ENCODE assay signal across 9 cellular contexts in genomic region chr18:10519366-10519765, GRCh38. TPM values are rescaled to one million over a fixed set of nuclear protein-coding genes. Genes with fewer than 3 reads are reported as not detected.
DNase-seq lines count a peak whose midpoint lies in the region; ATAC-seq and TF ChIP-seq lines count a peak whose summit lies in the region.
"Had no signal": no experiment of that assay in that cellular context is flagged by ENCODE, and none has a peak within 500 bp of the region (broad histone marks: within the 10 kb centered on the region; RNA-seq: fewer than 3 reads in every experiment).

No MANE protein-coding gene starts in this region.

- DNase-seq in globus pallidus (ENCODE audit: low spot score) (peak; percentile 15), NCI-H524 (lab: John Stamatoyannopoulos, UW) (no peak), HAP-1 (ENCODE audit: low spot score in 2 of 2) (no peak), aorta (no peak)

- no peak overlapping the region for H3K4me3 ChIP-seq in BLaER1
- H3K4me3 ChIP-seq in skeletal muscle satellite cell (ENCODE audit: low read length), result no peak overlapping the region
- no peak overlapping the region for H3K4me3 ChIP-seq in HAP-1
- no peak overlapping the region for H3K4me3 ChIP-seq in aorta (ENCODE audit: low read length in 2 of 2)

- in situ Hi-C loops in HAP-1 (cut with MboI; ENCODE audit: low sequenced_read_pairs), result no loop called here

- H3K27me3 ChIP-seq in BLaER1 (no peaks in the 10 kb centered on the region), skeletal muscle satellite cell (ENCODE audit: control insufficient read depth, insufficient read depth, low read length) (peaks cover 47% of the 10 kb centered on the region), HAP-1 (ENCODE audit: low read depth) (0 out of 2 replicates have a peak, but pooled peaks cover 14% of the 10 kb centered on the region), aorta (ENCODE audit: control insufficient read depth in 1 of 2, insufficient read depth in 2 of 2, low read length in 1 of 2) (no peaks in the 10 kb centered on the region)
- H3K27me3 ChIP-seq: ascending aorta had no signal

- H3K27ac ChIP-seq in BLaER1 (peak overlapping the region; percentile 33), VCaP (peak overlapping the region; percentile 50), aorta (ENCODE audit: low read depth in 1 of 2, low read length in 2 of 2) (peak overlapping the region in 1 of 2 donors; percentile 30)

- H4K20me1 ChIP-seq in BLaER1, result no peaks in the 10 kb centered on the region

- WGBS in aorta, 2 donors, result 49 to 55% methylated on average over 2 of the region's 2 CpGs

- H3K36me3 ChIP-seq in BLaER1 (no peaks in the 10 kb centered on the region), skeletal muscle satellite cell (ENCODE audit: insufficient read depth, low read length) (no peaks in the 10 kb centered on the region), HAP-1 (replicated peaks) (no peaks in the 10 kb centered on the region), aorta (ENCODE audit: control insufficient read depth in 1 of 2, insufficient read depth in 2 of 2, low read length in 1 of 2) (no peaks in the 10 kb centered on the region)
- H3K36me3 ChIP-seq: ascending aorta had no signal

- H3K4me1 ChIP-seq in BLaER1, result peaks cover 27% of the 10 kb centered on the region
- peaks cover 15% of the 10 kb centered on the region for H3K4me1 ChIP-seq in skeletal muscle satellite cell (ENCODE audit: control insufficient read depth, insufficient read depth, low read length)
- H3K4me1 ChIP-seq in HAP-1, result peaks cover 4% of the 10 kb centered on the region
- peaks cover 0 to 4% of the 10 kb centered on the region in 2 donors for H3K4me1 ChIP-seq in aorta (ENCODE audit: control insufficient read depth in 1 of 2, insufficient read depth in 2 of 2, low read length in 2 of 2)

- ATAC-seq in GM18909 (IDR thresholded peaks at IDR 0.05; ENCODE audit: poor library complexity, unreplicated experiment) (no peak), aorta (ENCODE audit: low FRiP score) (no peak)

- H3K9me3 ChIP-seq in BLaER1 (no peaks in the 10 kb centered on the region; the same call in 1 of the 2 replicates), skeletal muscle satellite cell (replicated peaks; ENCODE audit: low read length) (no peaks in the 10 kb centered on the region), HAP-1 (no peaks in the 10 kb centered on the region), aorta (ENCODE audit: control insufficient read depth, low read length) (no peaks in the 10 kb centered on the region)
- H3K9me3 ChIP-seq: ascending aorta had no signal

- intact Hi-C loops in aorta (cut with DNase I), result loop anchor here (5.0 to 10.0 kb wide), 4 partner anchors 62 to 515 kb away; partner anchors contain the start of gene APCDD1 (in 1 of the 2)

- TF ChIP-seq CTCF in VCaP (conservative IDR thresholded peaks at IDR 0.05), result no peak

- H3K4me2 ChIP-seq in BLaER1 (peak overlapping the region; percentile 78), skeletal muscle satellite cell (ENCODE audit: low read length) (peak overlapping the region; percentile 47)

- H3K9ac ChIP-seq in BLaER1 (no peak overlapping the region), skeletal muscle satellite cell (ENCODE audit: low read depth, low read length) (no peak overlapping the region)

RNA-seq across cellular contexts. Expression of gene NAPG, which starts 6.5 kb away (rescaled TPM):
- total RNA-seq in skeletal muscle satellite cell (2012; rRNA removed), result 34.3 and 43.1 TPM in 2 replicates
- 10 to 100 TPM; 36.0 to 49.7 TPM for total RNA-seq in aorta
- polyA plus RNA-seq in aorta, result 10 to 100 TPM; 16.6 to 18.3 TPM
